12 cellular contexts compared by ENCODE assay signal in genomic region chr6:42269974-42270510, GRCh38. TPM values are rescaled to one million over a fixed set of nuclear protein-coding genes. Genes with fewer than 3 reads are reported as not detected.
DNase-seq lines count a peak whose midpoint lies in the region; ATAC-seq lines count a peak whose summit lies in the region.
"Had no signal": no experiment of that assay in that cellular context is flagged by ENCODE, and none has a peak within 500 bp of the region (broad histone marks: within the 10 kb centered on the region; RNA-seq: fewer than 3 reads in every experiment).

No MANE protein-coding gene starts in this region.

- no peaks in the 10 kb centered on the region for H3K79me1 ChIP-seq in mesendoderm (ENCODE audit: low read length)

- H2BK120ac ChIP-seq in mesendoderm (ENCODE audit: low read depth, low read length), result no peak overlapping the region

- H3K56ac ChIP-seq in mesendoderm (ENCODE audit: low read length), result no peak overlapping the region

- H3K4me3 ChIP-seq in mesendoderm (ENCODE audit: low read length), result no peak overlapping the region

- no peaks in the 10 kb centered on the region for H3K36me3 ChIP-seq in mesendoderm (ENCODE audit: control insufficient read depth, insufficient read depth, low read length)

- H2BK5ac ChIP-seq in mesendoderm (ENCODE audit: low read length), result no peak overlapping the region

- H3K23ac ChIP-seq in mesendoderm (ENCODE audit: low read length), result no peak overlapping the region

- no peak overlapping the region for H4K8ac ChIP-seq in mesendoderm (ENCODE audit: low read depth, low read length)

- H4K5ac ChIP-seq in mesendoderm (ENCODE audit: low read length), result no peak overlapping the region

- DNase-seq in RPMI8226, result peak; percentile 82
- DNase-seq in NCI-H2196 treated with DMSO at 0.1 percent for 48 hours (lab: John Stamatoyannopoulos, UW; ENCODE audit: unreplicated experiment), result no peak
- DNase-seq in DMS79 treated with DMSO at 0.1 percent for 48 hours (lab: John Stamatoyannopoulos, UW), result no peak
- DNase-seq in stimulated activated naive CD4-positive, alpha-beta T cell (lab: John Stamatoyannopoulos, UW), result no peak
- DNase-seq in mesendoderm, result no peak
- DNase-seq: activated T-cell treated with anti-CD3 and anti-CD28 coated beads, Interleukin-2, amount 50 U/mL, for 1 hour; Calu3; NCI-H69; T-helper 17 cell had no signal

- no peak overlapping the region for H2BK15ac ChIP-seq in mesendoderm (replicated peaks; ENCODE audit: low read depth)

- H3K9ac ChIP-seq in mesendoderm (ENCODE audit: low read length), result no peak overlapping the region

- ATAC-seq in GM18858 (IDR thresholded peaks at IDR 0.05; ENCODE audit: unreplicated experiment) (peak; percentile 40), GM21423 (IDR thresholded peaks at IDR 0.05; ENCODE audit: unreplicated experiment) (peak; percentile 27), HG03060 (IDR thresholded peaks at IDR 0.05; ENCODE audit: low read depth, unreplicated experiment) (peak; percentile 27)
- ATAC-seq: T-helper 17 cell had no signal

- no peak overlapping the region for H3K18ac ChIP-seq in mesendoderm (ENCODE audit: low read length)

- no CpG with 5 or more reads among the region's 4 CpGs for WGBS in mesendoderm (ENCODE audit: extremely low coverage, insufficient coverage, low lambda C conversion rate)

- no peak overlapping the region for H3K27ac ChIP-seq in mesendoderm (ENCODE audit: low read depth, low read length)

- H3K4ac ChIP-seq in mesendoderm (ENCODE audit: low read depth, low read length), result no peak overlapping the region

- H2AK5ac ChIP-seq in mesendoderm (ENCODE audit: low read length), result no peak overlapping the region

- H3K79me2 ChIP-seq in mesendoderm (ENCODE audit: control insufficient read depth, insufficient read depth, low read length), result no peaks in the 10 kb centered on the region

- no peaks in the 10 kb centered on the region for H3K27me3 ChIP-seq in mesendoderm (ENCODE audit: insufficient read depth, low read length, poor library complexity)

- H3K4me2 ChIP-seq in mesendoderm (ENCODE audit: low read length), result no peak overlapping the region

- no peaks in the 10 kb centered on the region for H3K4me1 ChIP-seq in mesendoderm (ENCODE audit: control insufficient read depth, low read depth, low read length)

RNA-seq across cellular contexts. Expression of gene MRPS10, which starts 52.4 kb away (rescaled TPM):
- 34.9 TPM for polyA plus RNA-seq in mesendoderm (2013, experiment 1 of 2)
- polyA plus RNA-seq in mesendoderm (2013, experiment 2 of 2), result 36.3 TPM
